Comparison of ENCODE assay signal across 19 cellular contexts in the genomic region with DNA sequence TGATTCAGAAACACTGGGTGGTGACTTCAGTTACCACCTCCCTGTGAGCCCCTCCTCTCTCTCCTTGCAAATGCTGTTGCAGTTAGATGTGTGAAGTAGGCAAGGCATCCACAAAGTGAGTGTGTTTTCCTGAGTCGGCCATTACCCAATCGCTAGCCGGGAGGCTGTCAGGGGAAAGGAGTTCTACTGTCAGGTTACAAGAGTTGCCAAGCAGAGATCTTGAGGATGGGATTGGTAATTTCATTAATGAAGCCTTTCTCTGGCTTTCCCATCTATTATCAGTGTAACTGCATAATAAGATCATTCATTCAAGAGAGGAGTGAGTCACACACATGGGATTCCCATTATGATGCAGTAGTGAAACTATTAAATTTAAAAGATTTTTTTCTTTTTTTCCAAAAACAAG.
A peak's percentile ranks its signal among the peaks of the same experiment; 100 is the strongest.
DNase-seq lines count a peak whose midpoint lies in the region; ATAC-seq and TF ChIP-seq lines count a peak whose summit lies in the region.
"Had no signal": no experiment of that assay in that cellular context is flagged by ENCODE, and none has a peak within 500 bp of the region (broad histone marks: within the 10 kb centered on the region; RNA-seq: fewer than 3 reads in every experiment).

No MANE protein-coding gene starts in this region.

- no peaks in the 10 kb centered on the region for H3K4me1 ChIP-seq in PC-3 (ENCODE audit: insufficient read depth, low read length)
- H3K4me1 ChIP-seq: BLaER1 treated with 17β-estradiol and CSF1 and Interleukin-3, amounts not matched to agents 10 nM and 100 nM; heart right ventricle; transverse colon had no signal

- no peaks in the 10 kb centered on the region for H3K4me1 Mint-ChIP-seq in progenitor cell of endocrine pancreas (ENCODE audit: low read depth)
- H3K4me1 Mint-ChIP-seq: IgD-negative memory B cell had no signal

- H3K4me2 ChIP-seq in PC-3 (ENCODE audit: low read length): no peak overlapping the region
- H3K4me2 ChIP-seq: BLaER1 treated with 17β-estradiol and CSF1 and Interleukin-3, amounts not matched to agents 10 nM and 100 nM had no signal

- POLR2A ChIA-PET in PC-3 (lab: Charles Lee; ENCODE audit: unreplicated experiment): no interaction called here

- H2AFZ ChIP-seq in PC-3 (ENCODE audit: low read length): no peak overlapping the region

- intact Hi-C loops in PC-3 (cut with micrococcal nuclease): no loop called here

- H3K4me3 ChIP-seq in PC-3 (ENCODE audit: low read length) (no peak overlapping the region), choroid plexus epithelial cell (ENCODE audit: low read depth, low read length) (no peak overlapping the region)
- H3K4me3 ChIP-seq: BLaER1 treated with 17β-estradiol and CSF1 and Interleukin-3, amounts not matched to agents 10 nM and 100 nM; heart right ventricle; transverse colon had no signal

- H3K27me3 ChIP-seq in PC-3 (ENCODE audit: low read length): no peaks in the 10 kb centered on the region
- H3K27me3 ChIP-seq: BLaER1 treated with 17β-estradiol and CSF1 and Interleukin-3, amounts not matched to agents 10 nM and 100 nM; transverse colon had no signal

- no peaks in the 10 kb centered on the region for H3K36me3 Mint-ChIP-seq in progenitor cell of endocrine pancreas (ENCODE audit: insufficient read depth)
- H3K36me3 Mint-ChIP-seq: IgD-negative memory B cell had no signal

- H3K9me2 ChIP-seq in PC-3 (replicated peaks; ENCODE audit: low read length): no peaks in the 10 kb centered on the region

- no peak for TF ChIP-seq CTCF in PC-3 (conservative IDR thresholded peaks at IDR 0.05; ENCODE audit: low read depth, low read length)
- TF ChIP-seq CTCF in choroid plexus epithelial cell (conservative IDR thresholded peaks at IDR 0.05; ENCODE audit: low read depth, low read length): no peak
- TF ChIP-seq CTCF in progenitor cell of endocrine pancreas (IDR thresholded peaks at IDR 0.05; ENCODE audit: unreplicated experiment): no peak

- H3K9me3 ChIP-seq in PC-3 (ENCODE audit: low read length): no peaks in the 10 kb centered on the region
- H3K9me3 ChIP-seq: BLaER1 treated with 17β-estradiol and CSF1 and Interleukin-3, amounts not matched to agents 10 nM and 100 nM; heart right ventricle; transverse colon had no signal

- no peak overlapping the region for H3K27ac Mint-ChIP-seq in progenitor cell of endocrine pancreas
- H3K27ac Mint-ChIP-seq: IgD-negative memory B cell had no signal

- H3F3A ChIP-seq in PC-3 (ENCODE audit: low read length, unreplicated experiment): no peaks in the 10 kb centered on the region

- H4K20me1 ChIP-seq in PC-3 (ENCODE audit: low read length): no peaks in the 10 kb centered on the region
- H4K20me1 ChIP-seq: BLaER1 treated with 17β-estradiol and CSF1 and Interleukin-3, amounts not matched to agents 10 nM and 100 nM had no signal

- no peaks in the 10 kb centered on the region for H3K79me2 ChIP-seq in PC-3 (ENCODE audit: low read length)

- H3K27ac ChIP-seq in PC-3 (ENCODE audit: low read length): peak overlapping the region; percentile 26; the same call in 1 of the 2 replicates
- H3K27ac ChIP-seq: BLaER1 treated with 17β-estradiol and CSF1 and Interleukin-3, amounts not matched to agents 10 nM and 100 nM; heart right ventricle; transverse colon had no signal

- peak; percentile 38 for ATAC-seq in PC-3
- ATAC-seq in GM19452 (IDR thresholded peaks at IDR 0.05; ENCODE audit: unreplicated experiment): no peak
- ATAC-seq in left lobe of liver: no peak
- ATAC-seq: activated T-cell treated with anti-CD3 and anti-CD28 coated beads, Interleukin-2, amount 50 U/mL, for 4 hours; heart right ventricle had no signal

- H3K9me3 Mint-ChIP-seq in progenitor cell of endocrine pancreas (ENCODE audit: low read depth): no peaks in the 10 kb centered on the region
- H3K9me3 Mint-ChIP-seq: activated T-cell treated with anti-CD3 and anti-CD28 coated beads, Interleukin-2, amount 50 U/mL, for 4 hours had no signal

- CTCF ChIA-PET in PC-3 (lab: Charles Lee): no interaction called here

- BruUV-seq in PC-3 (replicated peaks; lab: Mats Ljungman, UMichigan): no TSS peak

- no peak overlapping the region for H3K4me3 Mint-ChIP-seq in progenitor cell of endocrine pancreas (ENCODE audit: low read depth)
- H3K4me3 Mint-ChIP-seq: activated T-cell treated with anti-CD3 and anti-CD28 coated beads, Interleukin-2, amount 50 U/mL, for 4 hours; IgD-negative memory B cell had no signal

- no peak overlapping the region for H3K9ac ChIP-seq in PC-3 (ENCODE audit: low read length)
- H3K9ac ChIP-seq: BLaER1 treated with 17β-estradiol and CSF1 and Interleukin-3, amounts not matched to agents 10 nM and 100 nM had no signal

- H3K36me3 ChIP-seq in PC-3 (ENCODE audit: low read depth, low read length): no peaks in the 10 kb centered on the region
- H3K36me3 ChIP-seq: heart right ventricle, transverse colon had no signal

- DNase-seq in EH (ENCODE audit: low read depth) (peak; percentile 20), PC-3 (no peak), choroid plexus epithelial cell (ENCODE audit: low read depth) (peak; percentile 59), kidney tubule cell (ENCODE audit: low spot score) (peak; percentile 61), NCI-H1105 (lab: John Stamatoyannopoulos, UW) (no peak), left lobe of liver (ENCODE audit: low spot score) (no peak), progenitor cell of endocrine pancreas (ENCODE audit: low spot score, unreplicated experiment) (no peak)
- DNase-seq: activated CD4-positive, alpha-beta T cell treated with anti-CD3 and anti-CD28 coated beads, Interleukin-2, amount 50 U/mL, for 4 hours; activated T-cell treated with anti-CD3 and anti-CD28 coated beads, Interleukin-2, amount 50 U/mL, for 4 hours; cerebellar nuclear complex; heart right ventricle; MV-4-11; NCI-H2081; NCI-H526; stimulated activated naive CD4-positive, alpha-beta T cell; transverse colon had no signal

- H3K27me3 Mint-ChIP-seq in progenitor cell of endocrine pancreas: no peaks in the 10 kb centered on the region
- H3K27me3 Mint-ChIP-seq: IgD-negative memory B cell had no signal

Comparison
In these comparisons a context has a peak if more than half of its experiments do, and no peak if none do; other contexts are left out.
1. DNase-seq: peak in EH (single experiment), choroid plexus epithelial cell (single experiment) and kidney tubule cell (single experiment); none in PC-3 (single experiment), NCI-H1105 (single experiment), left lobe of liver (single experiment) and progenitor cell of endocrine pancreas (single experiment).